Comparison of ENCODE assay signal across 8 cellular contexts in genomic region chr15:39426552-39427532, GRCh38.
A peak's percentile ranks its signal among the peaks of the same experiment; 100 is the strongest.
DNase-seq lines count a peak whose midpoint lies in the region; ATAC-seq and TF ChIP-seq lines count a peak whose summit lies in the region.

No MANE protein-coding gene starts in this region.

- no peak for TF ChIP-seq CTCF in glutamatergic neuron (IDR thresholded peaks at IDR 0.05; ENCODE audit: partially characterized antibody, unreplicated experiment)
- TF ChIP-seq CTCF in A673 (conservative IDR thresholded peaks at IDR 0.05; ENCODE audit: low read depth, low read length): no peak

- ATAC-seq in GM18499 (IDR thresholded peaks at IDR 0.05; ENCODE audit: insufficient read depth, unreplicated experiment): peak; percentile 73
- ATAC-seq in HG02642 (IDR thresholded peaks at IDR 0.05; ENCODE audit: poor library complexity, unreplicated experiment): peak; percentile 89

- H3K4me3 ChIP-seq in A673 (ENCODE audit: low read depth, low read length, poor library complexity, severe bottlenecking): no peak overlapping the region

- no peaks in the 10 kb centered on the region for H3K27me3 Mint-ChIP-seq in glutamatergic neuron (ENCODE audit: unreplicated experiment)

- peaks cover 35% of the 10 kb centered on the region for H3K27me3 ChIP-seq in A673 (replicated peaks; ENCODE audit: insufficient read depth, low read depth, low read length, poor library complexity)

- POLR2A ChIA-PET in A673 (lab: Charles Lee; ENCODE audit: low non-redundant PET): no interaction called here

- H3K9me3 ChIP-seq in A673 (ENCODE audit: low read depth, low read length, poor library complexity, severe bottlenecking): no peaks in the 10 kb centered on the region

- CTCF ChIA-PET in A673 (lab: Charles Lee): interaction anchor here (0.6 kb wide), 1 partner anchor 1163 kb away, joined by 5 read pairs; no protein-coding TSS in a partner anchor

- no peaks in the 10 kb centered on the region for H3K9me3 Mint-ChIP-seq in glutamatergic neuron (ENCODE audit: unreplicated experiment)

- no peak overlapping the region for H3K27ac ChIP-seq in A673 (ENCODE audit: low read depth, low read length, poor library complexity, severe bottlenecking)

- H3K36me3 ChIP-seq in A673 (ENCODE audit: insufficient read depth, low read length, poor library complexity, severe bottlenecking): no peaks in the 10 kb centered on the region

- no TSS peak for BruUV-seq in A673 (replicated peaks; lab: Mats Ljungman, UMichigan)

- peaks cover 7% of the 10 kb centered on the region for H3K4me1 Mint-ChIP-seq in glutamatergic neuron (ENCODE audit: low read depth, unreplicated experiment)

- H3K4me1 ChIP-seq in A673 (ENCODE audit: insufficient read depth, low read length, poor library complexity, severe bottlenecking): no peaks in the 10 kb centered on the region

- intact Hi-C loops in A673 (cut with micrococcal nuclease; ENCODE audit: unreplicated experiment): no loop called here

- DNase-seq in NCI-H2227 treated with DMSO at 0.1 percent for 48 hours (lab: John Stamatoyannopoulos, UW): peak; percentile 1
- DNase-seq in activated CD8-positive, alpha-beta memory T cell treated with anti-CD3 and anti-CD28 coated beads, Interleukin-2, amount 50 U/mL, for 1 hour (ENCODE audit: extremely low read depth): peak; percentile 58
- DNase-seq in glutamatergic neuron: peak; percentile 33
- DNase-seq in stimulated activated CD4-positive, alpha-beta T cell treated with anti-CD3 and anti-CD28 coated beads, Interleukin-1b, Interleukin-23, amount 100 ng/mL, for 24 hours (ENCODE audit: low read depth in 4 of 4, low spot score in 1 of 4): peak; percentile 29 to 72 (median 48)
- DNase-seq in A673 (ENCODE audit: low spot score): no peak
- no peak for DNase-seq in HuH-7.5 (ENCODE audit: low spot score)

- no peak overlapping the region for H3K4me3 Mint-ChIP-seq in glutamatergic neuron (ENCODE audit: unreplicated experiment)

- peak overlapping the region; percentile 38 for H3K27ac Mint-ChIP-seq in glutamatergic neuron (ENCODE audit: unreplicated experiment)

- H3K36me3 Mint-ChIP-seq in glutamatergic neuron (ENCODE audit: unreplicated experiment): no peaks in the 10 kb centered on the region

Comparison
In these comparisons a context has a peak if more than half of its experiments do, and no peak if none do; other contexts are left out.
1. DNase-seq: peak in NCI-H2227 treated with DMSO at 0.1 percent for 48 hours (single experiment), activated CD8-positive, alpha-beta memory T cell treated with anti-CD3 and anti-CD28 coated beads, Interleukin-2, amount 50 U/mL, for 1 hour (single experiment), glutamatergic neuron (single experiment) and stimulated activated CD4-positive, alpha-beta T cell treated with anti-CD3 and anti-CD28 coated beads, Interleukin-1b, Interleukin-23, amount 100 ng/mL, for 24 hours (4 of 4); none in A673 (single experiment) and HuH-7.5 (single experiment).